Comparison of ENCODE assay signal across 2 cellular contexts in the genomic region with DNA sequence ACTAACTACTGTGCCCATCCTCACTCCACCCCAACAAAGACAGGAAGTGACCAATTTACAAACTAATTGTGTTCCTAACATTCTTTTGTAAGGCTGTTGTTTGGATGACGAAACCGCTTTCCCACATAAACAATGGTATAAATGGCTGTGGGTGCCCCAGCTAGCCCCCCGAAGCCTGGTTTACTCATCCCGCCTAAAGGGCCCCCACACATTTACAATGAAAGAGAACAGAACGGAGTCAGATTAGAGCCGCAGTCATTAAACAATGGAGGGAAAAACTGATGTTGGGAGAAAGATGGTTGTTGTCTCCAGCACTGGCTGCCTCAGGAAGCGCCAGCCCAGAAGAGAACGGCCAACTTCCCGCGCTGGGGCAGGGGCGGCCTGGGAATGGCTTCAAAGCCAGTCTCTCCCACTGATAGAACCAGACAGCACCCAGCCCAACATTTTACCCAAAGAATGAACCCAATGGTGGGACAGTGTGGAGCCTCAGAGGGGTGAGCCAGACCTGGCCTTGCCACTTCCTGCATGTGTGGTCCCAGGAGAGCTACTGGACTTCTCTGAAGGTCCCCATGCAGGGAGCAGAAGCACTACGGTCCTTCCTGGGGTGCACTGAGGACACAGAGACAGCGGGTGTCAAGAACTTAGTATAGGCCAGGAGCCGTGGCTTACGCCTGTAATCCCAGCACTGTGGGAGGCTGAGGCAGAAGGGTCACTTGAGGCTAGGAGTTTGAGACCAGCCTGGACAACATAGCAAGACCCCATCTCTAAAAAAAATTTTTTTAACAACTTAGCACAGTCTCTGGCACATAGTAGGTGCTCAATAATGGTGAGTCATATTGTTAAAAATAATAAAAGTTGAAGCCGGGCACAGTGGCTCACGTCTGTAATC.
TF ChIP-seq lines count a peak whose summit lies in the region.

No MANE protein-coding gene starts in this region.

TF ChIP-seq in K562, 482 proteins besides CTCF, POLR2A, EP300 and RAD21 (continued from another document):
- TF ChIP-seq, protein P1, sequence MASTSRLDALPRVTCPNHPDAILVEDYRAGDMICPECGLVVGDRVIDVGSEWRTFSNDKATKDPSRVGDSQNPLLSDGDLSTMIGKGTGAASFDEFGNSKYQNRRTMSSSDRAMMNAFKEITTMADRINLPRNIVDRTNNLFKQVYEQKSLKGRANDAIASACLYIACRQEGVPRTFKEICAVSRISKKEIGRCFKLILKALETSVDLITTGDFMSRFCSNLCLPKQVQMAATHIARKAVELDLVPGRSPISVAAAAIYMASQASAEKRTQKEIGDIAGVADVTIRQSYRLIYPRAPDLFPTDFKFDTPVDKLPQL (IDR thresholded peaks at IDR 0.05; ENCODE audit: extremely low read depth, insufficient read length): no peak
- no peak for TF ChIP-seq ZFP36 (IDR thresholded peaks at IDR 0.05; ENCODE audit: low read depth, low read length, partially characterized antibody)
- TF ChIP-seq ZNF121 (CRISPR knock-in tag; conservative IDR thresholded peaks at IDR 0.05): peak; percentile 90

TF ChIP-seq in HepG2, 621 proteins besides CTCF, POLR2A, EP300 and RAD21 (continued from another document):
- TF ChIP-seq, protein P2, sequence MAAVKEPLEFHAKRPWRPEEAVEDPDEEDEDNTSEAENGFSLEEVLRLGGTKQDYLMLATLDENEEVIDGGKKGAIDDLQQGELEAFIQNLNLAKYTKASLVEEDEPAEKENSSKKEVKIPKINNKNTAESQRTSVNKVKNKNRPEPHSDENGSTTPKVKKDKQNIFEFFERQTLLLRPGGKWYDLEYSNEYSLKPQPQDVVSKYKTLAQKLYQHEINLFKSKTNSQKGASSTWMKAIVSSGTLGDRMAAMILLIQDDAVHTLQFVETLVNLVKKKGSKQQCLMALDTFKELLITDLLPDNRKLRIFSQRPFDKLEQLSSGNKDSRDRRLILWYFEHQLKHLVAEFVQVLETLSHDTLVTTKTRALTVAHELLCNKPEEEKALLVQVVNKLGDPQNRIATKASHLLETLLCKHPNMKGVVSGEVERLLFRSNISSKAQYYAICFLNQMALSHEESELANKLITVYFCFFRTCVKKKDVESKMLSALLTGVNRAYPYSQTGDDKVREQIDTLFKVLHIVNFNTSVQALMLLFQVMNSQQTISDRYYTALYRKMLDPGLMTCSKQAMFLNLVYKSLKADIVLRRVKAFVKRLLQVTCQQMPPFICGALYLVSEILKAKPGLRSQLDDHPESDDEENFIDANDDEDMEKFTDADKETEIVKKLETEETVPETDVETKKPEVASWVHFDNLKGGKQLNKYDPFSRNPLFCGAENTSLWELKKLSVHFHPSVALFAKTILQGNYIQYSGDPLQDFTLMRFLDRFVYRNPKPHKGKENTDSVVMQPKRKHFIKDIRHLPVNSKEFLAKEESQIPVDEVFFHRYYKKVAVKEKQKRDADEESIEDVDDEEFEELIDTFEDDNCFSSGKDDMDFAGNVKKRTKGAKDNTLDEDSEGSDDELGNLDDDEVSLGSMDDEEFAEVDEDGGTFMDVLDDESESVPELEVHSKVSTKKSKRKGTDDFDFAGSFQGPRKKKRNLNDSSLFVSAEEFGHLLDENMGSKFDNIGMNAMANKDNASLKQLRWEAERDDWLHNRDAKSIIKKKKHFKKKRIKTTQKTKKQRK (IDR thresholded peaks at IDR 0.05; ENCODE audit: low read length): no peak
- TF ChIP-seq, protein P3, sequence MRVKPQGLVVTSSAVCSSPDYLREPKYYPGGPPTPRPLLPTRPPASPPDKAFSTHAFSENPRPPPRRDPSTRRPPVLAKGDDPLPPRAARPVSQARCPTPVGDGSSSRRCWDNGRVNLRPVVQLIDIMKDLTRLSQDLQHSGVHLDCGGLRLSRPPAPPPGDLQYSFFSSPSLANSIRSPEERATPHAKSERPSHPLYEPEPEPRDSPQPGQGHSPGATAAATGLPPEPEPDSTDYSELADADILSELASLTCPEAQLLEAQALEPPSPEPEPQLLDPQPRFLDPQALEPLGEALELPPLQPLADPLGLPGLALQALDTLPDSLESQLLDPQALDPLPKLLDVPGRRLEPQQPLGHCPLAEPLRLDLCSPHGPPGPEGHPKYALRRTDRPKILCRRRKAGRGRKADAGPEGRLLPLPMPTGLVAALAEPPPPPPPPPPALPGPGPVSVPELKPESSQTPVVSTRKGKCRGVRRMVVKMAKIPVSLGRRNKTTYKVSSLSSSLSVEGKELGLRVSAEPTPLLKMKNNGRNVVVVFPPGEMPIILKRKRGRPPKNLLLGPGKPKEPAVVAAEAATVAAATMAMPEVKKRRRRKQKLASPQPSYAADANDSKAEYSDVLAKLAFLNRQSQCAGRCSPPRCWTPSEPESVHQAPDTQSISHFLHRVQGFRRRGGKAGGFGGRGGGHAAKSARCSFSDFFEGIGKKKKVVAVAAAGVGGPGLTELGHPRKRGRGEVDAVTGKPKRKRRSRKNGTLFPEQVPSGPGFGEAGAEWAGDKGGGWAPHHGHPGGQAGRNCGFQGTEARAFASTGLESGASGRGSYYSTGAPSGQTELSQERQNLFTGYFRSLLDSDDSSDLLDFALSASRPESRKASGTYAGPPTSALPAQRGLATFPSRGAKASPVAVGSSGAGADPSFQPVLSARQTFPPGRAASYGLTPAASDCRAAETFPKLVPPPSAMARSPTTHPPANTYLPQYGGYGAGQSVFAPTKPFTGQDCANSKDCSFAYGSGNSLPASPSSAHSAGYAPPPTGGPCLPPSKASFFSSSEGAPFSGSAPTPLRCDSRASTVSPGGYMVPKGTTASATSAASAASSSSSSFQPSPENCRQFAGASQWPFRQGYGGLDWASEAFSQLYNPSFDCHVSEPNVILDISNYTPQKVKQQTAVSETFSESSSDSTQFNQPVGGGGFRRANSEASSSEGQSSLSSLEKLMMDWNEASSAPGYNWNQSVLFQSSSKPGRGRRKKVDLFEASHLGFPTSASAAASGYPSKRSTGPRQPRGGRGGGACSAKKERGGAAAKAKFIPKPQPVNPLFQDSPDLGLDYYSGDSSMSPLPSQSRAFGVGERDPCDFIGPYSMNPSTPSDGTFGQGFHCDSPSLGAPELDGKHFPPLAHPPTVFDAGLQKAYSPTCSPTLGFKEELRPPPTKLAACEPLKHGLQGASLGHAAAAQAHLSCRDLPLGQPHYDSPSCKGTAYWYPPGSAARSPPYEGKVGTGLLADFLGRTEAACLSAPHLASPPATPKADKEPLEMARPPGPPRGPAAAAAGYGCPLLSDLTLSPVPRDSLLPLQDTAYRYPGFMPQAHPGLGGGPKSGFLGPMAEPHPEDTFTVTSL (CRISPR knock-in tag; IDR thresholded peaks at IDR 0.05; ENCODE audit: borderline replicate concordance): no peak
- no peak for TF ChIP-seq ZBTB7B (CRISPR knock-in tag; IDR thresholded peaks at IDR 0.05)
- TF ChIP-seq HOXD1 (CRISPR knock-in tag; IDR thresholded peaks at IDR 0.05): no peak
